9 cellular contexts compared by ENCODE assay signal in genomic region chr2:176079851-176080539, GRCh38. TPM values are rescaled to one million over a fixed set of nuclear protein-coding genes. Genes with fewer than 3 reads are reported as not detected.
A peak's percentile ranks its signal among the peaks of the same experiment; 100 is the strongest.
DNase-seq lines count a peak whose midpoint lies in the region; ATAC-seq and TF ChIP-seq lines count a peak whose summit lies in the region.
"Had no signal": no experiment of that assay in that cellular context is flagged by ENCODE, and none has a peak within 500 bp of the region (broad histone marks: within the 10 kb centered on the region; RNA-seq: fewer than 3 reads in every experiment).

No MANE protein-coding gene starts in this region.

- intact Hi-C loops in breast epithelium (cut with DNase I; ENCODE audit: low total_unique reads), result loop anchor here (10.0 kb wide), 1 partner anchor 395 kb away; no protein-coding TSS in a partner anchor

- peaks cover 0 to 15% of the 10 kb centered on the region in 2 donors for H3K9me3 ChIP-seq in breast epithelium
- H3K9me3 ChIP-seq in liver (ENCODE audit: control insufficient read depth in 4 of 4, low read length in 3 of 4), result peaks cover 0 to 27% (median 5%) of the 10 kb centered on the region in 4 donors

- POLR2A ChIA-PET in AG04449 (lab: Yijun Ruan, JAX), result no interaction called here

- DNase-seq in AG04449 (ENCODE audit: low read depth, low spot score) (no peak), GM13977 (ENCODE audit: low spot score) (peak; percentile 69), NCI-H526 (lab: John Stamatoyannopoulos, UW) (peak; percentile 53 to 89), breast epithelium (ENCODE audit: low spot score in 2 of 2) (no peak), occipital lobe (lab: John Stamatoyannopoulos, UW) (no peak)

- H3K27me3 ChIP-seq in breast epithelium, result peaks cover 3 to 98% of the 10 kb centered on the region in 2 donors
- H3K27me3 ChIP-seq in liver (ENCODE audit: control insufficient read depth in 4 of 4, insufficient read depth in 4 of 4, low read length in 3 of 4), result peaks cover 8 to 73% (median 39%) of the 10 kb centered on the region in 4 donors

- no peak for ATAC-seq in GM18502 (IDR thresholded peaks at IDR 0.05; ENCODE audit: poor library complexity, unreplicated experiment)
- ATAC-seq in HG03571 (IDR thresholded peaks at IDR 0.05; ENCODE audit: unreplicated experiment), result no peak

- H3K36me3 ChIP-seq in breast epithelium (no peaks in the 10 kb centered on the region), liver (ENCODE audit: control insufficient read depth in 4 of 4, insufficient read depth in 3 of 4, low read depth in 1 of 4, low read length in 3 of 4) (no peaks in the 10 kb centered on the region)

- CTCF ChIA-PET in AG04449 (lab: Yijun Ruan, JAX), result interaction anchor here (0.8 to 7.9 kb wide), 14 partner anchors 9 to 721 kb away, joined by 3 to 115 read pairs (median 4); partner anchors contain the start of gene LNPK

- no peak overlapping the region for H3K9ac ChIP-seq in liver (ENCODE audit: low read depth in 1 of 2, low read length in 2 of 2)

- TF ChIP-seq RAD21 in liver (IDR thresholded peaks at IDR 0.05), result peak in 1 of 2 donors; percentile 57

- WGBS in liver, result 4% methylated on average over 85 of the region's 85 CpGs

- in situ Hi-C loops in GM13977 (cut with MboI; ENCODE audit: low pct_unique_long_range_greater_than_20kb, low sequenced_read_pairs, unreplicated experiment), result loop anchor here (25.0 kb wide), 2 partner anchors 393 to 1743 kb away; partner anchors contain the start of gene SP9

- no peaks in the 10 kb centered on the region for H3K4me1 ChIP-seq in breast epithelium
- peaks cover 0 to 16% (median 5%) of the 10 kb centered on the region in 4 donors for H3K4me1 ChIP-seq in liver (ENCODE audit: control insufficient read depth in 4 of 4, insufficient read depth in 4 of 4, low read length in 3 of 4)

- H3K4me3 ChIP-seq in AG04449 (ENCODE audit: low read depth, low read length) (no peak overlapping the region), breast epithelium (peak overlapping the region in 2 of 3 donors; percentile 16 to 51), liver (ENCODE audit: low read depth in 1 of 3, low read length in 3 of 3) (peak overlapping the region in 1 of 3 donors; percentile 35)

- TF ChIP-seq CTCF in AG04449 (IDR thresholded peaks at IDR 0.05; ENCODE audit: insufficient read depth, low read length, missing control alignments), result peak; percentile 72
- peak; percentile 56 for TF ChIP-seq CTCF in GM13977 (IDR thresholded peaks at IDR 0.05; ENCODE audit: extremely low read depth, insufficient read depth, missing control alignments)
- peak in 1 of 3 donors; percentile 28 for TF ChIP-seq CTCF in breast epithelium (IDR thresholded peaks at IDR 0.05)
- TF ChIP-seq CTCF in liver (IDR thresholded peaks at IDR 0.05; ENCODE audit: low read depth, low read length, missing input control), result peak; percentile 44

- no peak for TF ChIP-seq POLR2A in breast epithelium (IDR thresholded peaks at IDR 0.05)

- H3K27ac ChIP-seq in breast epithelium (no peak overlapping the region), liver (ENCODE audit: low read depth in 1 of 2, low read length in 2 of 2) (no peak overlapping the region)

TF ChIP-seq in liver, 16 proteins besides CTCF, POLR2A, EP300 and RAD21:
- TF ChIP-seq ATF3 (IDR thresholded peaks at IDR 0.05) (no peak), EGR1 (IDR thresholded peaks at IDR 0.05; ENCODE audit: low read depth in 2 of 2) (no peak), FOXA1 (IDR thresholded peaks at IDR 0.05) (no peak)
TF ChIP-seq in liver: peak in this region for 0.

RNA-seq across cellular contexts. Expression of gene EVX2, which starts 3.8 kb away (rescaled TPM):
- not detected for total RNA-seq in breast epithelium
- total RNA-seq in liver, result not detected
- not detected for polyA plus RNA-seq in liver
- total RNA-seq in occipital lobe, result not detected
- total RNA-seq: mononuclear cell had no signal

RNA-seq across cellular contexts. Expression of gene HOXD13, which starts 12.5 kb away (rescaled TPM):
- total RNA-seq in breast epithelium (not detected), liver (not detected), occipital lobe (not detected)
- polyA plus RNA-seq in liver, result not detected
- total RNA-seq: mononuclear cell had no signal

RNA-seq across cellular contexts. Expression of gene HOXD12, which starts 19.6 kb away (rescaled TPM):
- total RNA-seq in breast epithelium, result not detected
- total RNA-seq in liver, result not detected
- polyA plus RNA-seq in liver, result not detected
- total RNA-seq in occipital lobe, result not detected
- total RNA-seq: mononuclear cell had no signal

RNA-seq across cellular contexts. Expression of gene HOXD11, which starts 27.1 kb away (rescaled TPM):
- total RNA-seq in breast epithelium (under 1 TPM in 1 of 3 donors, not detected in 2; 0.66 TPM), liver (not detected), occipital lobe (not detected)
- polyA plus RNA-seq in liver, result not detected
- total RNA-seq: mononuclear cell had no signal

RNA-seq across cellular contexts. Expression of gene HOXD10, which starts 36.6 kb away (rescaled TPM):
- total RNA-seq in breast epithelium (1 to 10 TPM in 2 of 3 donors, not detected in 1; 1.6 to 5.2 TPM), liver (not detected), occipital lobe (not detected)
- polyA plus RNA-seq in liver, result not detected
- total RNA-seq: mononuclear cell had no signal

Comparison
In these comparisons a context has a peak if more than half of its experiments do, and no peak if none do; other contexts are left out.
1. DNase-seq: peak in GM13977 (single experiment) and NCI-H526 (2 of 2); none in AG04449 (single experiment), breast epithelium (0 of 2) and occipital lobe (single experiment).